ENCODE assay signal across 8 cellular contexts in genomic region chr17:44197980-44198720, GRCh38. TPM values are rescaled to one million over a fixed set of nuclear protein-coding genes. Genes with fewer than 3 reads are reported as not detected.
DNase-seq lines count a peak whose midpoint lies in the region; ATAC-seq and TF ChIP-seq lines count a peak whose summit lies in the region.

No MANE protein-coding gene starts in this region.

- H2BK5ac ChIP-seq in H9 (ENCODE audit: insufficient read length, low read length): no peak overlapping the region

- ATAC-seq in HG03469 (IDR thresholded peaks at IDR 0.05; ENCODE audit: unreplicated experiment): no peak

- H4K5ac ChIP-seq in H9 (ENCODE audit: insufficient read length, low read depth, low read length): no peak overlapping the region

- H4K91ac ChIP-seq in H9 (ENCODE audit: insufficient read length, low read depth, low read length): no peak overlapping the region

- H3K9me3 Mint-ChIP-seq in H9: no peaks in the 10 kb centered on the region

- no peak overlapping the region for H2AFZ ChIP-seq in H9 (ENCODE audit: low read length)

- H3K14ac ChIP-seq in H9 (ENCODE audit: insufficient read depth, low read length): no peak overlapping the region

- H3K36me3 ChIP-seq in BLaER1: peaks cover 45% of the 10 kb centered on the region
- H3K36me3 ChIP-seq in mesodermal cell (ENCODE audit: control insufficient read depth, insufficient read depth, low read length): peaks cover 45% of the 10 kb centered on the region
- H3K36me3 ChIP-seq in urinary bladder (ENCODE audit: insufficient read depth): no peaks in the 10 kb centered on the region

- no peak overlapping the region for H3T11ph ChIP-seq in H9 (ENCODE audit: low read length)

- H2AK5ac ChIP-seq in H9 (ENCODE audit: insufficient read length, low read length): no peak overlapping the region

- H4K8ac ChIP-seq in H9 (replicated peaks; ENCODE audit: insufficient read length, low read depth, low read length): no peak overlapping the region

- H3K4me3 Mint-ChIP-seq in H9: peak overlapping the region; percentile 77 to 81

- H3K9ac ChIP-seq in BLaER1: peak overlapping the region; percentile 97
- peak overlapping the region; percentile 51 for H3K9ac ChIP-seq in H9 (ENCODE audit: extremely low read depth, insufficient read length, low read length)

- peaks cover 43% of the 10 kb centered on the region for H3K4me1 ChIP-seq in BLaER1
- H3K4me1 ChIP-seq in H9 (ENCODE audit: insufficient read depth, low read length): 0 out of 2 replicates have a peak, but pooled peaks cover 2% of the 10 kb centered on the region
- H3K4me1 ChIP-seq in mesodermal cell (ENCODE audit: control insufficient read depth, insufficient read depth, low read length, poor library complexity, severe bottlenecking): peaks cover 20% of the 10 kb centered on the region
- H3K4me1 ChIP-seq in urinary bladder (ENCODE audit: insufficient read depth): no peaks in the 10 kb centered on the region

- H3K27ac Mint-ChIP-seq in H9: peak overlapping the region in 1 of 3 experiments; percentile 84; a peak in 3 of 7 replicates

- H3K9me3 ChIP-seq in BLaER1 (no peaks in the 10 kb centered on the region), H9 (ENCODE audit: control insufficient read depth, low read depth, low read length) (no peaks in the 10 kb centered on the region), mesodermal cell (ENCODE audit: control insufficient read depth, low read length) (no peaks in the 10 kb centered on the region)

- no peak for TF ChIP-seq CTCF in H9 (conservative IDR thresholded peaks at IDR 0.05)

- no peak overlapping the region for H3K56ac ChIP-seq in H9 (ENCODE audit: insufficient read length, low read depth, low read length)

- no peak overlapping the region for H2BK12ac ChIP-seq in H9 (ENCODE audit: insufficient read length, low read depth, low read length)

- no peak overlapping the region for H3K23ac ChIP-seq in H9 (ENCODE audit: insufficient read length, low read depth, low read length)

- H4K20me1 ChIP-seq in BLaER1: peaks cover 37% of the 10 kb centered on the region
- H4K20me1 ChIP-seq in H9 (ENCODE audit: control insufficient read depth, insufficient read depth, insufficient read length): no peaks in the 10 kb centered on the region

- H3K4me3 ChIP-seq in BLaER1 (peak overlapping the region; percentile 96), mesodermal cell (ENCODE audit: extremely low read depth, insufficient read depth, low read length, poor library complexity, severe bottlenecking) (peak overlapping the region; percentile 73), urinary bladder (ENCODE audit: low read depth, low read length) (peak overlapping the region; percentile 89)

- peak overlapping the region; percentile 94 for H3K4me2 ChIP-seq in BLaER1
- peak overlapping the region; percentile 47 for H3K4me2 ChIP-seq in H9 (ENCODE audit: insufficient read depth, insufficient read length, low read length)

- no peak overlapping the region for H2BK120ac ChIP-seq in H9 (ENCODE audit: low read depth, low read length, poor library complexity, severe bottlenecking)

- peaks cover 6% of the 10 kb centered on the region for H3K23me2 ChIP-seq in H9 (ENCODE audit: insufficient read length, low read depth, low read length, poor library complexity, severe bottlenecking)

- WGBS in H9 (ENCODE audit: extremely low coverage, insufficient read length, low lambda C conversion rate): no CpG with 5 or more reads among the region's 11 CpGs
- WGBS in mesodermal cell (ENCODE audit: insufficient coverage in 2 of 2), 2 experiments: 87 to 88% methylated on average over 4 to 8 of the region's 11 CpGs
- WGBS in urinary bladder: 48% methylated on average over 11 of the region's 11 CpGs

- H3K4ac ChIP-seq in H9 (ENCODE audit: low read depth, low read length): no peak overlapping the region

- DNase-seq in H9: no peak
- peak; percentile 39 for DNase-seq in SW480 (ENCODE audit: low spot score)
- DNase-seq in amniotic stem cell (lab: John Stamatoyannopoulos, UW): no peak

- H3K27me3 ChIP-seq in BLaER1 (no peaks in the 10 kb centered on the region), H9 (ENCODE audit: insufficient read depth, low read length) (no peaks in the 10 kb centered on the region)

- H3K27me3 Mint-ChIP-seq in H9 (ENCODE audit: low read depth): no peaks in the 10 kb centered on the region; the same call in 1 of the 2 replicates

- no peaks in the 10 kb centered on the region for H3K79me1 ChIP-seq in H9 (ENCODE audit: insufficient read depth, low read depth, low read length, poor library complexity, severe bottlenecking)

- no peak overlapping the region for H3K18ac ChIP-seq in H9 (ENCODE audit: insufficient read length, low read depth, low read length)

- H3K79me2 ChIP-seq in H9 (ENCODE audit: insufficient read depth, low read length): peaks cover 4% of the 10 kb centered on the region; the same call in 1 of the 2 replicates

- no peak overlapping the region for H2BK20ac ChIP-seq in H9 (ENCODE audit: low read depth, low read length, poor library complexity, severe bottlenecking)

- H2BK15ac ChIP-seq in H9 (ENCODE audit: low read depth, low read length): no peak overlapping the region

- peaks cover 24 to 50% (median 44%) of the 10 kb centered on the region in 3 experiments; a peak in 6 of 7 replicates for H3K36me3 Mint-ChIP-seq in H9 (ENCODE audit: insufficient read depth in 1 of 3, low read depth in 3 of 3)

- H3K4me1 Mint-ChIP-seq in H9: peaks cover 20 to 22% of the 10 kb centered on the region in 2 experiments

- H3K27ac ChIP-seq in BLaER1 (peak overlapping the region; percentile 96), H9 (ENCODE audit: insufficient read length, low read depth, low read length) (no peak overlapping the region), cingulate gyrus (ENCODE audit: low read depth, low read length) (peak overlapping the region; percentile 79), mesodermal cell (ENCODE audit: low read depth, low read length, severe bottlenecking) (peak overlapping the region; percentile 92), urinary bladder (ENCODE audit: low read depth) (peak overlapping the region; percentile 94)

RNA-seq across cellular contexts. Expression of gene ATXN7L3, which starts 1.5 kb away (rescaled TPM):
- total RNA-seq in H9 (2021) (125 and 134 TPM in 2 replicates), urinary bladder (20.0 TPM)
- 72.6 TPM for polyA plus RNA-seq in mesodermal cell (2013, experiment 1 of 2)
- 63.1 TPM for polyA plus RNA-seq in mesodermal cell (2013, experiment 2 of 2)
- polyA plus RNA-seq in urinary bladder: 47.4 TPM

RNA-seq across cellular contexts. Expression of gene TMUB2, which starts 11.4 kb away (rescaled TPM):
- total RNA-seq in H9 (2021): 20.6 and 22.9 TPM in 2 replicates
- 36.3 TPM for polyA plus RNA-seq in mesodermal cell (2013, experiment 1 of 2)
- polyA plus RNA-seq in mesodermal cell (2013, experiment 2 of 2): 30.8 TPM
- 20.2 TPM for total RNA-seq in urinary bladder
- 48.7 TPM for polyA plus RNA-seq in urinary bladder

RNA-seq across cellular contexts. Expression of gene UBTF, which starts 21.3 kb away (rescaled TPM):
- total RNA-seq in H9 (2021) (151 and 164 TPM in 2 replicates), urinary bladder (54.4 TPM)
- polyA plus RNA-seq in mesodermal cell (2013, experiment 1 of 2): 40.7 TPM
- polyA plus RNA-seq in mesodermal cell (2013, experiment 2 of 2): 41.7 TPM
- polyA plus RNA-seq in urinary bladder: 76.9 TPM

RNA-seq across cellular contexts. Expression of gene ASB16, which starts 27.6 kb away (rescaled TPM):
- 0.31 and 0.90 TPM in 2 replicates for total RNA-seq in H9 (2021)
- not detected for polyA plus RNA-seq in mesodermal cell (2013, experiment 1 of 2)
- polyA plus RNA-seq in mesodermal cell (2013, experiment 2 of 2): not detected
- 0.69 TPM for total RNA-seq in urinary bladder
- 1.2 TPM for polyA plus RNA-seq in urinary bladder

RNA-seq across cellular contexts. Expression of gene HROB, which starts 56.4 kb away (rescaled TPM):
- total RNA-seq in H9 (2021) (23.3 and 24.1 TPM in 2 replicates), urinary bladder (1.5 TPM)
- 9.4 TPM for polyA plus RNA-seq in mesodermal cell (2013, experiment 1 of 2)
- polyA plus RNA-seq in mesodermal cell (2013, experiment 2 of 2): 7.0 TPM
- polyA plus RNA-seq in urinary bladder: 0.87 TPM
